In the genomic region with DNA sequence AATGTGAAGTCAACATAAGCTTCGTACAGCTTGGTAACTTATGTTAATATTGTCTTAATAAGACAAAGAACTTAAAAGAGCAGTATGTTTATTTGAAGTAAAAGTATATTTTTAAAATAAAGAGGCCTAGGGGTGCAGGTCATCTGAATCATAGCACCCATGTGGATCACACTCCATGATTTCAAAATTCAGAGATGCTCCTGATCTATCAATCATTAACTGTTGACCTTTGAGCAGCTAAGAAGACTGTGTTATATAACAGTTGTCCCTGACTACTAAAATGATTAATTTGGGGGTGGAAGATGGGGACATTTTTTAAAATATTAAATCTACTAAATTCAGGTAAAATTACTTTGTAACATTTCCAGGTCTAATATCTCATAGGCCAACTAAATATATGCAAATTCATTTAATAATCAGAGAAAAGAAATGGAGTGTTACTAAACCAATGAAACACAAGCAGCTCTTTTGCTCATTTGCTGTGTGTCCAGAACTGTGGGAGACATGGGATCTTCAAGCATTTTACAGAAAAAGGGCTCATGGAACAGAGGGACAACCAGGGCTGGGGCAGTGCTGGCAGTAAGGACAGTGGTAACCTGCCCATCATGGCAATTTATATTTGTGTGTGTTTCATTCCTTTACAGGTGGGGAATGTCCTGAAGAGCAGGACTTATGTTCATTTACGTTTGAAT, we compare ENCODE assay signal across 14 cellular contexts.
"Had no signal": no experiment of that assay in that cellular context is flagged by ENCODE, and none has a peak within 500 bp of the region (broad histone marks: within the 10 kb centered on the region; RNA-seq: fewer than 3 reads in every experiment).

No MANE protein-coding gene starts in this region.

- ATAC-seq: activated T-cell treated with anti-CD3 and anti-CD28 coated beads, Interleukin-2, amount 50 U/mL, for 4 hours; natural killer cell; sciatic nerve had no signal

- DNase-seq: activated CD4-positive, alpha-beta memory T cell treated with anti-CD3 and anti-CD28 coated beads for 36 hours; activated gamma-delta T cell; activated T-cell treated with anti-CD3 and anti-CD28 coated beads, Interleukin-2, amount 50 U/mL, for 4 hours; amygdala; dermis blood vessel endothelial cell; erythroblast; hippocampal formation; natural killer cell; stimulated activated CD4-positive, alpha-beta T cell treated with anti-CD3 and anti-CD28 coated beads, Interleukin-4, amount 100 ng/mL, for 24 hours; T-helper 9 cell; testis had no signal

- H3K27ac ChIP-seq: brain microvascular endothelial cell, testis had no signal

- H3K9me3 ChIP-seq: testis had no signal

- H3K4me3 ChIP-seq: lung, testis had no signal

- H3K36me3 ChIP-seq: brain microvascular endothelial cell had no signal

- H3K27me3 ChIP-seq: brain microvascular endothelial cell, testis had no signal
